Comparison of ENCODE assay signal across 13 cellular contexts in genomic region chr1:178262101-178262500, GRCh38.
DNase-seq lines count a peak whose midpoint lies in the region; ATAC-seq and TF ChIP-seq lines count a peak whose summit lies in the region.
"Had no signal": no experiment of that assay in that cellular context is flagged by ENCODE, and none has a peak within 500 bp of the region (broad histone marks: within the 10 kb centered on the region; RNA-seq: fewer than 3 reads in every experiment).

No MANE protein-coding gene starts in this region.

- peaks cover 0 to 8% (median 3%) of the 10 kb centered on the region in 11 donors for H3K9me3 Mint-ChIP-seq in naive thymus-derived CD4-positive, alpha-beta T cell

- DNase-seq in SW 1271 (lab: John Stamatoyannopoulos, UW) (peak; percentile 18 to 69), fibroblast of the conjunctiva (ENCODE audit: low read depth) (peak; percentile 63), retinal pigment epithelial cell (ENCODE audit: low read depth) (peak; percentile 97), aorta (no peak), islet precursor cell (no peak), HPDE6-E6E7 (ENCODE audit: extremely low spot score) (no peak)
- no peak for DNase-seq in naive thymus-derived CD4-positive, alpha-beta T cell
- DNase-seq: esophagus squamous epithelium; MV-4-11; stimulated activated CD4-positive, alpha-beta T cell treated with anti-CD3 and anti-CD28 coated beads, Interleukin-4, amount 100 ng/mL, for 4 hours had no signal

- peaks cover 0 to 5% (median 0%) of the 10 kb centered on the region in 5 donors for H3K27me3 Mint-ChIP-seq in naive thymus-derived CD4-positive, alpha-beta T cell

- H3K27me3 ChIP-seq in HUES48 (ENCODE audit: control insufficient read depth, insufficient read depth, low read length) (no peaks in the 10 kb centered on the region), aorta (ENCODE audit: control insufficient read depth in 1 of 2, insufficient read depth in 2 of 2, low read length in 1 of 2) (no peaks in the 10 kb centered on the region)
- H3K27me3 ChIP-seq in naive thymus-derived CD4-positive, alpha-beta T cell (ENCODE audit: control insufficient read depth in 2 of 2, insufficient read depth in 2 of 2, low read length in 2 of 2) = no peaks in the 10 kb centered on the region
- H3K27me3 ChIP-seq: esophagus squamous epithelium had no signal

- no peaks in the 10 kb centered on the region for H3K4me1 Mint-ChIP-seq in naive thymus-derived CD4-positive, alpha-beta T cell

- no peak for ATAC-seq in aorta (ENCODE audit: low FRiP score)
- ATAC-seq in naive thymus-derived CD4-positive, alpha-beta T cell = no peak
- ATAC-seq: activated CD4-positive, CD25-positive, alpha-beta regulatory T cell treated with anti-CD3 and anti-CD28 coated beads, Interleukin-2, amount 50 U/mL, for 24 hours; activated naive CD4-positive, alpha-beta T cell treated with anti-CD3 and anti-CD28 coated beads, Interleukin-2, amount 50 U/mL, for 72 hours had no signal

- H3K9ac ChIP-seq in HUES48 (ENCODE audit: low read depth, low read length) = no peak overlapping the region

- CTCF ChIA-PET in naive thymus-derived CD4-positive, alpha-beta T cell (lab: Charles Lee) = no interaction called here

- H3K4me1 ChIP-seq in HUES48 (ENCODE audit: control insufficient read depth, insufficient read depth, low read length) (peaks cover 54% of the 10 kb centered on the region), aorta (ENCODE audit: control insufficient read depth in 1 of 2, insufficient read depth in 2 of 2, low read length in 2 of 2) (peaks cover 0 to 5% of the 10 kb centered on the region in 2 donors)
- no peaks in the 10 kb centered on the region for H3K4me1 ChIP-seq in naive thymus-derived CD4-positive, alpha-beta T cell (ENCODE audit: control insufficient read depth in 2 of 2, insufficient read depth in 2 of 2, low read length in 2 of 2)

- H3K36me3 Mint-ChIP-seq in naive thymus-derived CD4-positive, alpha-beta T cell = no peaks in the 10 kb centered on the region
- H3K36me3 Mint-ChIP-seq: activated naive CD4-positive, alpha-beta T cell treated with anti-CD3 and anti-CD28 coated beads, Interleukin-2, amount 50 U/mL, for 72 hours had no signal

- WGBS in aorta, 2 donors = 5 to 7% methylated on average over 3 of the region's 3 CpGs

- H3K27ac ChIP-seq in HUES48 (ENCODE audit: low read depth, low read length) = peak overlapping the region; percentile 74
- H3K27ac ChIP-seq in aorta (ENCODE audit: low read depth in 1 of 2, low read length in 2 of 2) = no peak overlapping the region
- H3K27ac ChIP-seq in naive thymus-derived CD4-positive, alpha-beta T cell (ENCODE audit: low read depth, low read length) = no peak overlapping the region
- H3K27ac ChIP-seq: esophagus squamous epithelium had no signal

- intact Hi-C loops in aorta (cut with DNase I) = no loop called here
- intact Hi-C loops in naive thymus-derived CD4-positive, alpha-beta T cell (cut with micrococcal nuclease) = no loop called here

- H3K9me3 ChIP-seq in HUES48 (ENCODE audit: control insufficient read depth, insufficient read depth, low read length) (no peaks in the 10 kb centered on the region), aorta (ENCODE audit: control insufficient read depth, low read length) (no peaks in the 10 kb centered on the region)
- H3K9me3 ChIP-seq in naive thymus-derived CD4-positive, alpha-beta T cell (ENCODE audit: control insufficient read depth in 2 of 3, low read length in 3 of 3) = no peaks in the 10 kb centered on the region
- H3K9me3 ChIP-seq: esophagus squamous epithelium had no signal

- no peak overlapping the region for H3K4me3 Mint-ChIP-seq in naive thymus-derived CD4-positive, alpha-beta T cell

- H3K27ac Mint-ChIP-seq in naive thymus-derived CD4-positive, alpha-beta T cell = no peak overlapping the region
- H3K27ac Mint-ChIP-seq: activated naive CD4-positive, alpha-beta T cell treated with anti-CD3 and anti-CD28 coated beads, Interleukin-2, amount 50 U/mL, for 72 hours had no signal

- H3K4me3 ChIP-seq in HUES48 (ENCODE audit: low read depth, low read length) = no peak overlapping the region
- H3K4me3 ChIP-seq in retinal pigment epithelial cell (ENCODE audit: low read length) = no peak overlapping the region
- no peak overlapping the region for H3K4me3 ChIP-seq in aorta (ENCODE audit: low read length in 2 of 2)
- no peak overlapping the region for H3K4me3 ChIP-seq in naive thymus-derived CD4-positive, alpha-beta T cell (ENCODE audit: low read length)
- H3K4me3 ChIP-seq: esophagus squamous epithelium had no signal

- POLR2A ChIA-PET in naive thymus-derived CD4-positive, alpha-beta T cell (lab: Charles Lee) = no interaction called here

- no peaks in the 10 kb centered on the region for H3K36me3 ChIP-seq in HUES48 (ENCODE audit: control insufficient read depth, insufficient read depth, low read length)
- H3K36me3 ChIP-seq in aorta (ENCODE audit: control insufficient read depth in 1 of 2, insufficient read depth in 2 of 2, low read length in 1 of 2) = no peaks in the 10 kb centered on the region
- H3K36me3 ChIP-seq in naive thymus-derived CD4-positive, alpha-beta T cell (ENCODE audit: control insufficient read depth in 2 of 3, insufficient read depth in 3 of 3, low read length in 3 of 3) = no peaks in the 10 kb centered on the region
- H3K36me3 ChIP-seq: esophagus squamous epithelium had no signal

- TF ChIP-seq CTCF in retinal pigment epithelial cell (conservative IDR thresholded peaks at IDR 0.05; ENCODE audit: low read depth, low read length) = no peak

Comparison
In these comparisons a context has a peak if more than half of its experiments do, and no peak if none do; other contexts are left out.
1. DNase-seq: peak in SW 1271 (2 of 2), fibroblast of the conjunctiva (single experiment) and retinal pigment epithelial cell (single experiment); none in aorta (0 of 2), naive thymus-derived CD4-positive, alpha-beta T cell (0 of 9), islet precursor cell (single experiment) and HPDE6-E6E7 (single experiment).